1 cellular context compared by ENCODE assay signal in genomic region chr5:68641211-68641610, GRCh38.
A peak's percentile ranks its signal among the peaks of the same experiment; 100 is the strongest.
TF ChIP-seq lines count a peak whose summit lies in the region.

No MANE protein-coding gene starts in this region.

TF ChIP-seq in GM12878, 131 proteins besides CTCF, POLR2A, EP300 and RAD21 (continued from another document and continues in another):
- no peak for TF ChIP-seq HSF1 (IDR thresholded peaks at IDR 0.05; ENCODE audit: low read depth, low read length)
- TF ChIP-seq, protein P1, sequence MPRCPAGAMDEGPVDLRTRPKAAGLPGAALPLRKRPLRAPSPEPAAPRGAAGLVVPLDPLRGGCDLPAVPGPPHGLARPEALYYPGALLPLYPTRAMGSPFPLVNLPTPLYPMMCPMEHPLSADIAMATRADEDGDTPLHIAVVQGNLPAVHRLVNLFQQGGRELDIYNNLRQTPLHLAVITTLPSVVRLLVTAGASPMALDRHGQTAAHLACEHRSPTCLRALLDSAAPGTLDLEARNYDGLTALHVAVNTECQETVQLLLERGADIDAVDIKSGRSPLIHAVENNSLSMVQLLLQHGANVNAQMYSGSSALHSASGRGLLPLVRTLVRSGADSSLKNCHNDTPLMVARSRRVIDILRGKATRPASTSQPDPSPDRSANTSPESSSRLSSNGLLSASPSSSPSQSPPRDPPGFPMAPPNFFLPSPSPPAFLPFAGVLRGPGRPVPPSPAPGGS (IDR thresholded peaks at IDR 0.05; ENCODE audit: borderline replicate concordance, insufficient read depth, low read depth, low read length, poor library complexity, severe bottlenecking): no peak
- no peak for TF ChIP-seq SPI1 (IDR thresholded peaks at IDR 0.05; ENCODE audit: borderline replicate concordance, insufficient read depth, low read depth, low read length)
- TF ChIP-seq CEBPZ (IDR thresholded peaks at IDR 0.05; ENCODE audit: low read depth, low read length): no peak
- no peak for TF ChIP-seq YBX1 (IDR thresholded peaks at IDR 0.05)
- TF ChIP-seq TCF12 (IDR thresholded peaks at IDR 0.05; ENCODE audit: low read depth, low read length): no peak
- no peak for TF ChIP-seq ZNF622 (IDR thresholded peaks at IDR 0.05)
- no peak for TF ChIP-seq MAX (IDR thresholded peaks at IDR 0.05; ENCODE audit: low read depth, low read length)
- TF ChIP-seq NKRF (conservative IDR thresholded peaks at IDR 0.05): no peak
- TF ChIP-seq ZNF217 (IDR thresholded peaks at IDR 0.05): peak; percentile 95
- TF ChIP-seq GABPA (IDR thresholded peaks at IDR 0.05; ENCODE audit: low read depth): peak; percentile 38; the same call in 1 of the 2 replicates
- TF ChIP-seq RUNX3 (IDR thresholded peaks at IDR 0.05; ENCODE audit: low read length): peak; percentile 66; the same call in 1 of the 2 replicates
- TF ChIP-seq MYB (IDR thresholded peaks at IDR 0.05; ENCODE audit: borderline replicate concordance, low read depth, low read length): no peak
- TF ChIP-seq BMI1 (IDR thresholded peaks at IDR 0.05; ENCODE audit: borderline replicate concordance): peak; percentile 67; the same call in 1 of the 2 replicates
- no peak for TF ChIP-seq NFXL1 (IDR thresholded peaks at IDR 0.05; ENCODE audit: borderline replicate concordance)
- TF ChIP-seq TCF7 (IDR thresholded peaks at IDR 0.05; ENCODE audit: borderline replicate concordance): no peak; the same call in 1 of the 2 replicates
- TF ChIP-seq BACH1 (IDR thresholded peaks at IDR 0.05; ENCODE audit: borderline replicate concordance): no peak
- TF ChIP-seq ZBTB4 (CRISPR knock-in tag; IDR thresholded peaks at IDR 0.05): no peak
- no peak for TF ChIP-seq KAT2A (conservative IDR thresholded peaks at IDR 0.05; ENCODE audit: control insufficient read depth, low read depth, low read length)
- no peak for TF ChIP-seq FOXK2 (IDR thresholded peaks at IDR 0.05)
- 0 out of 2 replicates have a peak, but pooled peaks have one; percentile 58 for TF ChIP-seq CREM (IDR thresholded peaks at IDR 0.05; ENCODE audit: low read depth)
- TF ChIP-seq NRF1 (conservative IDR thresholded peaks at IDR 0.05; ENCODE audit: low read depth, low read length): no peak
- TF ChIP-seq ZNF207 (IDR thresholded peaks at IDR 0.05; ENCODE audit: borderline replicate concordance): no peak
- TF ChIP-seq, protein P2, sequence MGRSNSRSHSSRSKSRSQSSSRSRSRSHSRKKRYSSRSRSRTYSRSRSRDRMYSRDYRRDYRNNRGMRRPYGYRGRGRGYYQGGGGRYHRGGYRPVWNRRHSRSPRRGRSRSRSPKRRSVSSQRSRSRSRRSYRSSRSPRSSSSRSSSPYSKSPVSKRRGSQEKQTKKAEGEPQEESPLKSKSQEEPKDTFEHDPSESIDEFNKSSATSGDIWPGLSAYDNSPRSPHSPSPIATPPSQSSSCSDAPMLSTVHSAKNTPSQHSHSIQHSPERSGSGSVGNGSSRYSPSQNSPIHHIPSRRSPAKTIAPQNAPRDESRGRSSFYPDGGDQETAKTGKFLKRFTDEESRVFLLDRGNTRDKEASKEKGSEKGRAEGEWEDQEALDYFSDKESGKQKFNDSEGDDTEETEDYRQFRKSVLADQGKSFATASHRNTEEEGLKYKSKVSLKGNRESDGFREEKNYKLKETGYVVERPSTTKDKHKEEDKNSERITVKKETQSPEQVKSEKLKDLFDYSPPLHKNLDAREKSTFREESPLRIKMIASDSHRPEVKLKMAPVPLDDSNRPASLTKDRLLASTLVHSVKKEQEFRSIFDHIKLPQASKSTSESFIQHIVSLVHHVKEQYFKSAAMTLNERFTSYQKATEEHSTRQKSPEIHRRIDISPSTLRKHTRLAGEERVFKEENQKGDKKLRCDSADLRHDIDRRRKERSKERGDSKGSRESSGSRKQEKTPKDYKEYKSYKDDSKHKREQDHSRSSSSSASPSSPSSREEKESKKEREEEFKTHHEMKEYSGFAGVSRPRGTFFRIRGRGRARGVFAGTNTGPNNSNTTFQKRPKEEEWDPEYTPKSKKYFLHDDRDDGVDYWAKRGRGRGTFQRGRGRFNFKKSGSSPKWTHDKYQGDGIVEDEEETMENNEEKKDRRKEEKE (IDR thresholded peaks at IDR 0.05): no peak
- peak in 1 of 2 experiments; percentile 10; a peak in 1 of 4 replicates for TF ChIP-seq BHLHE40 (IDR thresholded peaks at IDR 0.05; ENCODE audit: borderline replicate concordance in 1 of 2, low read depth in 2 of 2, low read length in 1 of 2)
- peak; percentile 60; the same call in 1 of the 2 replicates for TF ChIP-seq ZBED1 (IDR thresholded peaks at IDR 0.05; ENCODE audit: borderline replicate concordance)
- no peak for TF ChIP-seq CBX3 (IDR thresholded peaks at IDR 0.05; ENCODE audit: borderline replicate concordance, low read depth)
- no peak for TF ChIP-seq TAF1 (IDR thresholded peaks at IDR 0.05; ENCODE audit: borderline replicate concordance, low read depth, low read length)
- TF ChIP-seq TCF3 (IDR thresholded peaks at IDR 0.05; ENCODE audit: borderline replicate concordance, insufficient read depth, low read depth, low read length): no peak
- no peak for TF ChIP-seq STAT1 (conservative IDR thresholded peaks at IDR 0.05)
- peak; percentile 69; the same call in 1 of the 2 replicates for TF ChIP-seq JUND (IDR thresholded peaks at IDR 0.05; ENCODE audit: low read depth, low read length)
- TF ChIP-seq DPF2 (IDR thresholded peaks at IDR 0.05): peak; percentile 44; the same call in 1 of the 2 replicates
- TF ChIP-seq MTA3 (IDR thresholded peaks at IDR 0.05; ENCODE audit: borderline replicate concordance, low read length): 0 out of 2 replicates have a peak, but pooled peaks have one; percentile 56
- TF ChIP-seq HDAC6 (IDR thresholded peaks at IDR 0.05; ENCODE audit: unreplicated experiment): no peak
- TF ChIP-seq ZNF24 (IDR thresholded peaks at IDR 0.05): no peak
- no peak for TF ChIP-seq ATF3 (IDR thresholded peaks at IDR 0.05; ENCODE audit: borderline replicate concordance, extremely low read depth, low read depth, low read length)
- no peak for TF ChIP-seq ZNF274 (IDR thresholded peaks at IDR 0.05; ENCODE audit: insufficient read depth, insufficient read length)
- TF ChIP-seq FOXM1 (IDR thresholded peaks at IDR 0.05; ENCODE audit: low read depth, low read length): peak; percentile 95; the same call in 1 of the 2 replicates
- peak; percentile 16 to 28; a peak in 2 of 4 replicates for TF ChIP-seq IKZF2 (IDR thresholded peaks at IDR 0.05)
- TF ChIP-seq SMC3 (IDR thresholded peaks at IDR 0.05; ENCODE audit: borderline replicate concordance, low read length): no peak
- no peak for TF ChIP-seq BRCA1 (IDR thresholded peaks at IDR 0.05; ENCODE audit: low read depth, low read length)
- TF ChIP-seq WRNIP1 (IDR thresholded peaks at IDR 0.05; ENCODE audit: borderline replicate concordance, low read depth, low read length): no peak
- TF ChIP-seq MXI1 (IDR thresholded peaks at IDR 0.05; ENCODE audit: low read depth, low read length): no peak
- TF ChIP-seq ZZZ3 (IDR thresholded peaks at IDR 0.05; ENCODE audit: control insufficient read depth, insufficient read length, low read depth): no peak
- no peak for TF ChIP-seq NFYA (IDR thresholded peaks at IDR 0.05; ENCODE audit: borderline replicate concordance, low read depth, low read length)
- no peak for TF ChIP-seq HDAC2 (IDR thresholded peaks at IDR 0.05)
- no peak for TF ChIP-seq MYC (IDR thresholded peaks at IDR 0.05; ENCODE audit: insufficient read depth, insufficient read length, insufficient replicate concordance, low read length, severe bottlenecking)
- no peak for TF ChIP-seq E2F4 (IDR thresholded peaks at IDR 0.05; ENCODE audit: low read depth, low read length)
- TF ChIP-seq, protein P3, sequence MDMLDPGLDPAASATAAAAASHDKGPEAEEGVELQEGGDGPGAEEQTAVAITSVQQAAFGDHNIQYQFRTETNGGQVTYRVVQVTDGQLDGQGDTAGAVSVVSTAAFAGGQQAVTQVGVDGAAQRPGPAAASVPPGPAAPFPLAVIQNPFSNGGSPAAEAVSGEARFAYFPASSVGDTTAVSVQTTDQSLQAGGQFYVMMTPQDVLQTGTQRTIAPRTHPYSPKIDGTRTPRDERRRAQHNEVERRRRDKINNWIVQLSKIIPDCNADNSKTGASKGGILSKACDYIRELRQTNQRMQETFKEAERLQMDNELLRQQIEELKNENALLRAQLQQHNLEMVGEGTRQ (IDR thresholded peaks at IDR 0.05; ENCODE audit: borderline replicate concordance, low read depth, low read length): no peak
- TF ChIP-seq SMAD1 (IDR thresholded peaks at IDR 0.05; ENCODE audit: low read depth, partially characterized antibody): no peak
- TF ChIP-seq SIN3A (IDR thresholded peaks at IDR 0.05; ENCODE audit: low read depth, low read length): no peak
